In the genomic region with DNA sequence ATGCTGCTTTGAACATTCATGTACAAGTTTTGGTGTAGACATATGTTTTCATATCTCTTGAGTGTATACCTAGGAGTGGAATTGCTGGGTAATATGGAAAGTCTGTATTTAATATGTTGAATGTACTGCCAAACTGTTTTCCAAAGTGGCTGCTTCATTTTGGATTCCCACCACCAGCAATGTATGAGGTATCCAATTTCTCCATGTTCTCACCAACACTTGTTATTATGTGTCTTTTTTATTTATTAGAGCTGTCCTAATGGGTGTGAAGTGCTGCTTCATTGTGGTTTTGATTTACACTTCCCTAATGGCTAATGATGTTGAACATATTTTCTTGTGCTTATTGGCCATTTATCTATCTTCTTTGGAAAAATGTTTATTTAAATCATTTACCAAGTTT, we compare ENCODE assay signal across 31 cellular contexts.
DNase-seq lines count a peak whose midpoint lies in the region; ATAC-seq, FAIRE-seq and TF ChIP-seq lines count a peak whose summit lies in the region.
"Had no signal": no experiment of that assay in that cellular context is flagged by ENCODE, and none has a peak within 500 bp of the region (broad histone marks: within the 10 kb centered on the region; RNA-seq: fewer than 3 reads in every experiment).

No MANE protein-coding gene starts in this region.

- no TSS peak for BruUV-seq in K562 (replicated peaks; lab: Mats Ljungman, UMichigan)

- no peak for ATAC-seq in K562
- ATAC-seq: A549; CD8-positive, alpha-beta T cell had no signal

- H3K9me1 ChIP-seq in K562 (ENCODE audit: control insufficient read depth, insufficient read depth, low read length): no peaks in the 10 kb centered on the region

- no peaks in the 10 kb centered on the region for H3K79me2 ChIP-seq in K562 (ENCODE audit: control insufficient read depth, insufficient read depth, low read length)

- POLR2A ChIA-PET in HEK293 (lab: Yijun Ruan, JAX): no interaction called here
- POLR2A ChIA-PET in K562 (lab: Yijun Ruan, JAX): no interaction called here
- POLR2A ChIA-PET in GM10248 (lab: Yijun Ruan, JAX): no interaction called here

- CTCF ChIA-PET in HEK293 (lab: Yijun Ruan, JAX): no interaction called here
- CTCF ChIA-PET in K562 (lab: Yijun Ruan, JAX; ENCODE audit: low intra/inter-chr PET ratio): no interaction called here
- CTCF ChIA-PET in GM10248 (lab: Yijun Ruan, JAX): no interaction called here

- H3K36me3 ChIP-seq in HEK293 (ENCODE audit: control insufficient read depth in 2 of 2, insufficient read depth in 1 of 2, low read length in 2 of 2) (no peaks in the 10 kb centered on the region), K562 (ENCODE audit: control insufficient read depth, insufficient read depth, low read length) (no peaks in the 10 kb centered on the region), adrenal gland (replicated peaks in 1 of 2) (no peaks in the 10 kb centered on the region)
- H3K36me3 ChIP-seq: BE2C; BLaER1; BLaER1 treated with 17β-estradiol and CSF1 and Interleukin-3, amounts not matched to agents 10 nM and 100 nM had no signal

- H3K27ac ChIP-seq in HEK293 (ENCODE audit: extremely low read depth, low read depth, low read length): no peak overlapping the region
- H3K27ac ChIP-seq in K562 (ENCODE audit: extremely low read depth, low read depth, low read length): no peak overlapping the region
- no peak overlapping the region for H3K27ac ChIP-seq in adrenal gland
- H3K27ac ChIP-seq: 22Rv1; A549; BLaER1; BLaER1 treated with 17β-estradiol and CSF1 and Interleukin-3, amounts not matched to agents 10 nM and 100 nM; C4-2B had no signal

- no peaks in the 10 kb centered on the region for H4K20me1 ChIP-seq in K562 (replicated peaks; ENCODE audit: control insufficient read depth, insufficient read depth, low read length)
- H4K20me1 ChIP-seq: BLaER1; BLaER1 treated with 17β-estradiol and CSF1 and Interleukin-3, amounts not matched to agents 10 nM and 100 nM had no signal

- TF ChIP-seq CTCF in HEK293 (tag by site-specific recombination; IDR thresholded peaks at IDR 0.05): no peak
- TF ChIP-seq CTCF in K562 (IDR thresholded peaks at IDR 0.05 in 2 of 3, conservative IDR thresholded peaks at IDR 0.05 in 1 of 3; ENCODE audit: insufficient read depth in 2 of 3, low read depth in 1 of 3, low read length in 3 of 3): no peak
- no peak for TF ChIP-seq CTCF in adrenal gland (IDR thresholded peaks at IDR 0.05)
- no peak for TF ChIP-seq CTCF in GM10248 (IDR thresholded peaks at IDR 0.05; ENCODE audit: control extremely low read depth, extremely low read depth, low read depth, missing control alignments)

- H3K4me3 ChIP-seq in HEK293 (ENCODE audit: low read depth, low read length) (no peak overlapping the region), K562 (no peak overlapping the region), adrenal gland (no peak overlapping the region)
- H3K4me3 ChIP-seq: A549; BLaER1; BLaER1 treated with 17β-estradiol and CSF1 and Interleukin-3, amounts not matched to agents 10 nM and 100 nM had no signal

- TF ChIP-seq EP300 in K562 (IDR thresholded peaks at IDR 0.05; ENCODE audit: low read length): no peak

- no peaks in the 10 kb centered on the region for H3K9me3 ChIP-seq in HEK293 (ENCODE audit: control insufficient read depth, insufficient read depth, low read depth, low read length)
- H3K9me3 ChIP-seq in K562 (replicated peaks; ENCODE audit: control insufficient read depth, insufficient read depth, low read depth, low read length): no peaks in the 10 kb centered on the region
- no peaks in the 10 kb centered on the region for H3K9me3 ChIP-seq in adrenal gland (replicated peaks in 1 of 3)
- H3K9me3 ChIP-seq: A549, BE2C, Caco-2 had no signal

- TF ChIP-seq RAD21 in K562 (CRISPR knock-in tag; conservative IDR thresholded peaks at IDR 0.05 in 1 of 2, IDR thresholded peaks at IDR 0.05 in 1 of 2): no peak

- no peak overlapping the region for H2AFZ ChIP-seq in K562 (ENCODE audit: low read depth, low read length)

- no peak overlapping the region for H3K9ac ChIP-seq in K562 (ENCODE audit: insufficient read depth in 1 of 2, low read depth in 2 of 2, low read length in 2 of 2)
- H3K9ac ChIP-seq: BLaER1; BLaER1 treated with 17β-estradiol and CSF1 and Interleukin-3, amounts not matched to agents 10 nM and 100 nM had no signal

- H3K27me3 ChIP-seq in K562 (ENCODE audit: control insufficient read depth in 2 of 2, insufficient read depth in 2 of 2, low read length in 2 of 2) (no peaks in the 10 kb centered on the region), adrenal gland (no peaks in the 10 kb centered on the region)
- H3K27me3 ChIP-seq: BE2C; BLaER1; BLaER1 treated with 17β-estradiol and CSF1 and Interleukin-3, amounts not matched to agents 10 nM and 100 nM had no signal

- no peak overlapping the region for H3K4me2 ChIP-seq in K562 (ENCODE audit: insufficient read depth, low read length)
- H3K4me2 ChIP-seq: A549; BLaER1; BLaER1 treated with 17β-estradiol and CSF1 and Interleukin-3, amounts not matched to agents 10 nM and 100 nM had no signal

- no peak for TF ChIP-seq POLR2A in K562 (conservative IDR thresholded peaks at IDR 0.05)
- no peak for TF ChIP-seq POLR2A in adrenal gland (IDR thresholded peaks at IDR 0.05)

- DNase-seq in K562 (ENCODE audit: extremely low read depth in 1 of 4, low spot score in 3 of 4) (no peak), adrenal gland (no peak), GM10248 (ENCODE audit: extremely low spot score) (no peak)
- DNase-seq: 8988T; ACHN; AML-193; BE2C; C1 segment of cervical spinal cord; Caco-2; Calu3; CD4-positive, alpha-beta memory T cell; CD4-positive, alpha-beta T cell; CD4-positive, CD25-positive, alpha-beta regulatory T cell; CD8-positive, alpha-beta memory T cell; CD8-positive, alpha-beta T cell; COR-L47; DMS 273 treated with DMSO at 0.1 percent for 48 hours; DMS153; DMS53; DMS79; DMS79 treated with DMSO at 0.1 percent for 48 hours; DND-41; EL had no signal

- intact Hi-C loops in K562 (cut with micrococcal nuclease): no loop called here
- intact Hi-C loops in adrenal gland (cut with DNase I): no loop called here

- H3K4me1 ChIP-seq in HEK293 (ENCODE audit: control insufficient read depth, insufficient read depth, low read length): no peaks in the 10 kb centered on the region
- no peaks in the 10 kb centered on the region; a peak in 2 of 5 replicates for H3K4me1 ChIP-seq in K562 (replicated peaks in 1 of 2; ENCODE audit: control insufficient read depth in 2 of 2, insufficient read depth in 2 of 2, low read length in 2 of 2)
- H3K4me1 ChIP-seq in adrenal gland (replicated peaks in 1 of 2): no peaks in the 10 kb centered on the region
- H3K4me1 ChIP-seq: A549, BE2C, Caco-2 had no signal

- in situ Hi-C loops in K562 (cut with MboI): no loop called here

- no peak for FAIRE-seq in K562 (lab: Jason Lieb, UNC)
- FAIRE-seq: A204.1, A549, D721Med had no signal

TF ChIP-seq in HEK293, 187 proteins besides CTCF, POLR2A, EP300 and RAD21:
- TF ChIP-seq ZFP3 (tag by site-specific recombination; IDR thresholded peaks at IDR 0.05; ENCODE audit: low read depth): no peak
- 0 out of 2 replicates have a peak, but pooled peaks have one; percentile 11 for TF ChIP-seq ZNF140 (tag by site-specific recombination; IDR thresholded peaks at IDR 0.05)
- peak; percentile 99 for TF ChIP-seq ZNF184 (tag by site-specific recombination; IDR thresholded peaks at IDR 0.05)
- TF ChIP-seq ZNF433 (tag by site-specific recombination; IDR thresholded peaks at IDR 0.05; ENCODE audit: low read depth): no peak

TF ChIP-seq in K562, 482 proteins besides CTCF, POLR2A, EP300 and RAD21:
- TF ChIP-seq PHTF2 (CRISPR knock-in tag; IDR thresholded peaks at IDR 0.05) (no peak), RBM25 (IDR thresholded peaks at IDR 0.05; ENCODE audit: low read depth, low read length, severe bottlenecking) (peak; percentile 55), PCBP2 (IDR thresholded peaks at IDR 0.05; ENCODE audit: low read depth, low read length, poor library complexity, severe bottlenecking) (no peak), KDM5B (IDR thresholded peaks at IDR 0.05; ENCODE audit: insufficient replicate concordance, low read depth, low read length) (no peak), FOXK1 (CRISPR knock-in tag; IDR thresholded peaks at IDR 0.05; ENCODE audit: borderline replicate concordance) (no peak), MAFF (IDR thresholded peaks at IDR 0.05; ENCODE audit: low read length) (no peak), ETV6 (IDR thresholded peaks at IDR 0.05; ENCODE audit: borderline replicate concordance in 1 of 2, low read depth in 2 of 2, low read length in 1 of 2) (no peak), ETV6 (CRISPR knock-in tag; IDR thresholded peaks at IDR 0.05; ENCODE audit: borderline replicate concordance) (no peak), XRCC3 (IDR thresholded peaks at IDR 0.05) (no peak), EP400 (IDR thresholded peaks at IDR 0.05) (no peak), SUPT5H (IDR thresholded peaks at IDR 0.05) (no peak), ZNF184 (CRISPR knock-in tag; IDR thresholded peaks at IDR 0.05) (peak; percentile 84), RFX7 (CRISPR knock-in tag; IDR thresholded peaks at IDR 0.05) (no peak), RBM15 (IDR thresholded peaks at IDR 0.05; ENCODE audit: insufficient read depth, low read length) (no peak), BCOR (IDR thresholded peaks at IDR 0.05) (no peak)
- TF ChIP-seq, protein P1, sequence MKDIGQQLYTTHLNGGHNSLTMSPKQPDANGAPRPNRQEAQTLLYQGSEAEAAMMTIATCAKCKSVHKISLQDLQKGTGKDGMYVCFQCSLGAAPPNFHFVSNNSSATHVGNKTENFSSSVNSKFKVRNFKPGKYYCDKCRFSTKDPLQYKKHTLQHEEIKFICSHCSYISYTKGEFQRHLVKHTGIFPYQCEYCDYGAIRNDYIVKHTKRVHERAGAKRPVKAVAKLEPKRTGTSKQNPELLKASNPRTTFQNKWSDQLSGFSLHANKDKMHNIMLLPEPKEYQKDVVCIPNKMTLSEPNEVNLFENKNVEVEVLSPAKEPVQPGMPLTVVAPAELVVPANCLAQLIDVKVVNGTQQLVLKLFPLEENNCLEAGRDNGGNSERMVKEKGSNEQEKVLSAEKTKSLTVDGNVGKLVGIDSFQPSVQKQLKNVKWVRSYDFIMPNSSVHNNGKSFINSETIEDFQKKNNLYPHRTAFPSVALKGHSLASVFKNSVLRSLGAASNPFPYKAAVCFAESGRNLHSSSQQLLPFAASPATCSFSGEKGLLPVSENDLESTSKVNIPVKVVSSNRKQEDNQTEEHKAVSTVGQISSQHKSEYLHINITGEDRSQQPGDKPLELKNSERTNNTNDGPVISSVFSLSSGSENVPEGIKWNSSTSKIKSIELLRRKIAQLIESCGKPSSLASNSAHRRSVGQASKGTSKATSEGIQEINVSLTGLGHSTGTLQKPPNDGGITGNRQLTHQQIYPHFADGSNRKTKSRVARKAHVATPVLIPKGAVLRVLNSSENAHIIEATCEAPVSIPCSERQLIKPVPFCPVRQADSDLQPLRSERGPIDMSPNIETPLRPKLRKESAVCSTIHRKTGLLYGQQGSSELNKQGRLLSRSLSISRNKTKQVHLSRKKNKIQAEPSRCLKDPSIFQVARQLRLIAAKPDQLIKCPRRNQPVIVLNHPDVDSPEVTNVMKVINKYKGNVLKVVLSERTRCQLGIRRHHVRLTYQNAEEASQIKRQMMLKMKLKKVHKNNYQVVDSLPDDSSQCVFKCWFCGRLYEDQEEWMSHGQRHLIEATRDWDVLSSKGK (CRISPR knock-in tag; IDR thresholded peaks at IDR 0.05): no peak
